ENCODE assay signal across 1 cellular context in genomic region chr22:40008726-40009125, GRCh38.
TF ChIP-seq lines count a peak whose summit lies in the region.

No MANE protein-coding gene starts in this region.

TF ChIP-seq in WTC11, 78 proteins besides CTCF, POLR2A, EP300 and RAD21:
- TF ChIP-seq ZNF263 (CRISPR knock-in tag; IDR thresholded peaks at IDR 0.05; ENCODE audit: low read depth) (no peak), SP1 (CRISPR knock-in tag; conservative IDR thresholded peaks at IDR 0.05) (no peak), STAT6 (CRISPR knock-in tag; conservative IDR thresholded peaks at IDR 0.05; ENCODE audit: low read depth) (no peak), NFE2L1 (CRISPR knock-in tag; IDR thresholded peaks at IDR 0.05) (no peak), GRHL2 (CRISPR knock-in tag; IDR thresholded peaks at IDR 0.05; ENCODE audit: insufficient replicate concordance, severe bottlenecking) (no peak), NR3C1 (CRISPR knock-in tag; conservative IDR thresholded peaks at IDR 0.05; ENCODE audit: low read depth) (no peak), NR1H2 (CRISPR knock-in tag; IDR thresholded peaks at IDR 0.05) (no peak)
TF ChIP-seq in WTC11: peak in this region for 0.
